ENCODE assay signal across 16 cellular contexts in the genomic region with DNA sequence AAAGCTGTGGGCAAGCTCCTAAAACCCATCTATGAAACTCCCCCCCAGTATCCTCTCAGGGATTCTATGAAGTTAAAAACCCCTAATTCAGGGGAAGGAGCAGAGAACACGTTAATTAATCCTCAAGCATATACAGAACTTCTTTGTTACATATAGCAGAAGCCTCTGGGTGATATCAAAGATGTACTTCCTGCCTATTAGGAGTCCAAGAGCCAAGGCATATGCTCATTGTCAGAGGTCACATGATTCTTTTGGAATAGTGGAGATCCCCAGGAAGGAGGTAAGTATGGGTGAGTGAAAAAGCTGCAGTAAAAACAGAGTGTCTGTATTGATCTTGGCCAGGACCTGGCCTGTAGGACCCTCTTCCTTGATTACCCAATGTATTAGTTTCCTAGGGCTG. TPM values are rescaled to one million over a fixed set of nuclear protein-coding genes. Genes with fewer than 3 reads are reported as not detected.
A peak's percentile ranks its signal among the peaks of the same experiment; 100 is the strongest.
DNase-seq lines count a peak whose midpoint lies in the region; ATAC-seq and TF ChIP-seq lines count a peak whose summit lies in the region.
"Had no signal": no experiment of that assay in that cellular context is flagged by ENCODE, and none has a peak within 500 bp of the region (broad histone marks: within the 10 kb centered on the region; RNA-seq: fewer than 3 reads in every experiment).

No MANE protein-coding gene starts in this region.

- H3K4me3 ChIP-seq in muscle layer of duodenum (ENCODE audit: low read depth in 1 of 2, low read length in 2 of 2) (no peak overlapping the region), testis (no peak overlapping the region)
- H3K4me3 ChIP-seq: ovary had no signal

- peak overlapping the region; percentile 58 for H3K27ac ChIP-seq in caudate nucleus (ENCODE audit: low read depth, low read length)
- peak overlapping the region; percentile 97 for H3K27ac ChIP-seq in muscle layer of duodenum (ENCODE audit: low read length)
- H3K27ac ChIP-seq in testis: peak overlapping the region; percentile 32 to 78
- H3K27ac ChIP-seq: ovary had no signal

- H3K36me3 ChIP-seq in muscle layer of duodenum (ENCODE audit: control insufficient read depth in 1 of 2, insufficient read depth in 2 of 2, low read length in 2 of 2) (no peaks in the 10 kb centered on the region), testis (ENCODE audit: low read depth, missing control alignments) (no peaks in the 10 kb centered on the region)
- H3K36me3 ChIP-seq: ovary had no signal

- no peaks in the 10 kb centered on the region for H3K27me3 Mint-ChIP-seq in natural killer cell (ENCODE audit: low read depth in 2 of 2)
- H3K27me3 Mint-ChIP-seq: activated CD4-positive, alpha-beta T cell treated with anti-CD3 and anti-CD28 coated beads, Interleukin-2, amount 10 ng/mL, durations not matched to agents 7 days and 5 days had no signal

- no peaks in the 10 kb centered on the region for H3K9me3 Mint-ChIP-seq in stimulated activated effector memory CD8-positive, alpha-beta T cell treated with anti-CD3 and anti-CD28 coated beads, Interleukin-12 subunit alpha, Interleukin-12 subunit beta, amount 100 ng/mL, for 72 hours
- no peaks in the 10 kb centered on the region for H3K9me3 Mint-ChIP-seq in natural killer cell
- H3K9me3 Mint-ChIP-seq: activated CD4-positive, alpha-beta T cell treated with anti-CD3 and anti-CD28 coated beads, Interleukin-2, amount 10 ng/mL, durations not matched to agents 7 days and 5 days had no signal

- no peaks in the 10 kb centered on the region for H3K36me3 Mint-ChIP-seq in stimulated activated effector memory CD8-positive, alpha-beta T cell treated with anti-CD3 and anti-CD28 coated beads, Interleukin-12 subunit alpha, Interleukin-12 subunit beta, amount 100 ng/mL, for 72 hours
- H3K36me3 Mint-ChIP-seq in natural killer cell: no peaks in the 10 kb centered on the region

- no peak for ATAC-seq in stimulated activated effector memory CD8-positive, alpha-beta T cell treated with anti-CD3 and anti-CD28 coated beads, Interleukin-12 subunit alpha, Interleukin-12 subunit beta, amount 100 ng/mL, for 72 hours
- ATAC-seq in natural killer cell: no peak

- H3K27ac Mint-ChIP-seq in stimulated activated effector memory CD8-positive, alpha-beta T cell treated with anti-CD3 and anti-CD28 coated beads, Interleukin-12 subunit alpha, Interleukin-12 subunit beta, amount 100 ng/mL, for 72 hours: no peak overlapping the region
- H3K27ac Mint-ChIP-seq in natural killer cell: no peak overlapping the region
- H3K27ac Mint-ChIP-seq: activated CD4-positive, alpha-beta T cell treated with anti-CD3 and anti-CD28 coated beads, Interleukin-2, amount 10 ng/mL, durations not matched to agents 7 days and 5 days had no signal

- TF ChIP-seq POLR2A in testis (IDR thresholded peaks at IDR 0.05): no peak

- TF ChIP-seq CTCF in testis (IDR thresholded peaks at IDR 0.05): no peak
- no peak for TF ChIP-seq CTCF in natural killer cell (IDR thresholded peaks at IDR 0.05)

- no peaks in the 10 kb centered on the region for H3K4me1 Mint-ChIP-seq in stimulated activated effector memory CD8-positive, alpha-beta T cell treated with anti-CD3 and anti-CD28 coated beads, Interleukin-12 subunit alpha, Interleukin-12 subunit beta, amount 100 ng/mL, for 72 hours
- no peaks in the 10 kb centered on the region for H3K4me1 Mint-ChIP-seq in natural killer cell
- H3K4me1 Mint-ChIP-seq: activated CD4-positive, alpha-beta T cell treated with anti-CD3 and anti-CD28 coated beads, Interleukin-2, amount 10 ng/mL, durations not matched to agents 7 days and 5 days had no signal

- H3K4me3 Mint-ChIP-seq in stimulated activated effector memory CD8-positive, alpha-beta T cell treated with anti-CD3 and anti-CD28 coated beads, Interleukin-12 subunit alpha, Interleukin-12 subunit beta, amount 100 ng/mL, for 72 hours: no peak overlapping the region
- H3K4me3 Mint-ChIP-seq in natural killer cell: no peak overlapping the region
- H3K4me3 Mint-ChIP-seq: activated CD4-positive, alpha-beta T cell treated with anti-CD3 and anti-CD28 coated beads, Interleukin-2, amount 10 ng/mL, durations not matched to agents 7 days and 5 days had no signal

- 81 to 85% methylated on average over 1 of the region's 1 CpG for WGBS in testis, 2 donors

- H3K4me1 ChIP-seq in muscle layer of duodenum (ENCODE audit: control insufficient read depth in 1 of 2, insufficient read depth in 2 of 2, low read length in 2 of 2) (peaks cover 7% of the 10 kb centered on the region in 2 donors), testis (peaks cover 9% of the 10 kb centered on the region)

- H3K27me3 ChIP-seq in muscle layer of duodenum (ENCODE audit: low read depth, low read length) (no peaks in the 10 kb centered on the region), testis (no peaks in the 10 kb centered on the region)
- H3K27me3 ChIP-seq: ovary had no signal

- peaks cover 0 to 2% of the 10 kb centered on the region in 2 donors for H3K9me3 ChIP-seq in muscle layer of duodenum (ENCODE audit: control insufficient read depth in 1 of 2, low read length in 2 of 2)
- H3K9me3 ChIP-seq in testis: no peaks in the 10 kb centered on the region
- H3K9me3 ChIP-seq: ovary had no signal

- DNase-seq in NCI-H69 (lab: John Stamatoyannopoulos, UW) (peak; percentile 2), caudate nucleus (lab: John Stamatoyannopoulos, UW) (no peak), testis (no peak), natural killer cell (no peak), NCI-H2081 (lab: John Stamatoyannopoulos, UW) (no peak)
- DNase-seq in stimulated activated effector memory CD8-positive, alpha-beta T cell treated with anti-CD3 and anti-CD28 coated beads, Interleukin-12 subunit alpha, Interleukin-12 subunit beta, amount 100 ng/mL, for 72 hours (ENCODE audit: low spot score in 2 of 2): no peak
- DNase-seq: activated CD4-positive, alpha-beta T cell treated with anti-CD3 and anti-CD28 coated beads, Interleukin-2, amount 10 ng/mL, durations not matched to agents 7 days and 5 days; amygdala; DND-41; Karpas-422; NCI-H2227 treated with DMSO at 0.1 percent for 48 hours; ovary; stimulated activated CD4-positive, alpha-beta T cell treated with anti-CD3 and anti-CD28 coated beads, Interleukin-2, amount 100 ng/mL, for 48 hours had no signal

- intact Hi-C loops in testis (cut with DNase I; ENCODE audit: low total_unique reads): no loop called here
- intact Hi-C loops in natural killer cell (cut with micrococcal nuclease): no loop called here

RNA-seq across cellular contexts. Expression of a gene that starts 2.9 kb away (rescaled TPM):
- total RNA-seq in testis: 100 to 1,000 TPM; 110 to 138 TPM
- polyA plus RNA-seq in testis (ENCODE audit: insufficient read depth, low read depth, low replicate concordance): 124 TPM
- total RNA-seq in natural killer cell: not detected
- total RNA-seq: activated CD4-positive, alpha-beta T cell treated with anti-CD3 and anti-CD28 coated beads, Interleukin-2, amount 10 ng/mL, durations not matched to agents 7 days and 5 days; fibroblast of villous mesenchyme; HT-29 had no signal

Comparison
In these comparisons a context has a peak if more than half of its experiments do, and no peak if none do; other contexts are left out.
1. RNA of a gene that starts 2.9 kb away (total RNA-seq): 110 to 138 TPM in testis; not detected in natural killer cell; every median in the first group is over 100 times any median in the second.
2. Peak in every context shown above with its lines, with median percentiles within 50 percentile points of each other: H3K27ac ChIP-seq.